ENCODE assay signal across 8 cellular contexts in the genomic region with DNA sequence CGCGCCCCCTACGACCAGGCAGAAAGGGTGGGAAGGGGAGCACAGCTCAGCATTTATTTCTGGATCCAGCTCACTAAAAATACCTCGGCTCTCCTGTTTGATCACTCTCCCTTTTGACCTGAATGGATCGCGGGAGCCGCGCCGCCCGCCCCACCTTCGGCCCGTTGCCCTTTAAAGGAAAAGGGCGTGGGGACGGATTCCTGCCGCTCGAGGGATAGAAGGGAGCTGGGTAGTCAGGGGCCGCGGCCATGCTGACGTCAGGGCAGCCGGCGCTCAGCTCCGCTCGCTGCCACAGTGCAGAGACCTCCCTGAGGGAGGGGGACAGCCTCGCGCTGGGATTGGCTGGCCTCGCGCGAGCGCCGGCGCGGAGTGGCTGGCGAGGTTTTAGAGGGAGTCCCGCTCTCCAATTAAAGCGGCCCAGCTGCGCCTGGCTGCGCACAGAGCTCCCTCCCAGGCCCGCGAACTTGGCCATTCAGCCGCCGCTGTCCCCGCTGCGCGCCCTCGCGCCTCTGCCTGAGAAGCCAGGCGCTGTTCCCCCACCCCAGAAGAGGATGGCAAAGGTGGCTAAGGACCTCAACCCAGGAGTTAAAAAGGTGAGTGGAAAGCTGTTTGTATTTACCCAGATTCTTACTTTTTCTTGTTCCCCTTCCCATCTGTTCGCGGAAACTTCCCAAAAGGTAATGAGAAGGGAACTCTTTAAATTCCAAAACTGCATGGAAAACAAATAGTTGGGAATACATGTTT. TPM values are rescaled to one million over a fixed set of nuclear protein-coding genes. Genes with fewer than 3 reads are reported as not detected.
DNase-seq lines count a peak whose midpoint lies in the region; ATAC-seq, FAIRE-seq and TF ChIP-seq lines count a peak whose summit lies in the region.

A gene with protein sequence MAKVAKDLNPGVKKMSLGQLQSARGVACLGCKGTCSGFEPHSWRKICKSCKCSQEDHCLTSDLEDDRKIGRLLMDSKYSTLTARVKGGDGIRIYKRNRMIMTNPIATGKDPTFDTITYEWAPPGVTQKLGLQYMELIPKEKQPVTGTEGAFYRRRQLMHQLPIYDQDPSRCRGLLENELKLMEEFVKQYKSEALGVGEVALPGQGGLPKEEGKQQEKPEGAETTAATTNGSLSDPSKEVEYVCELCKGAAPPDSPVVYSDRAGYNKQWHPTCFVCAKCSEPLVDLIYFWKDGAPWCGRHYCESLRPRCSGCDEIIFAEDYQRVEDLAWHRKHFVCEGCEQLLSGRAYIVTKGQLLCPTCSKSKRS (plus strand): TSS at position 436 of the 744 bp plus-strand sequence. CDS start 116 bp downstream, at position 552.

- no peak for FAIRE-seq in H54 (lab: Jason Lieb, UNC)

- H3K9me3 ChIP-seq in MG63 (no peaks in the 10 kb centered on the region), testis (no peaks in the 10 kb centered on the region)

- H3K4me3 Mint-ChIP-seq in activated naive CD8-positive, alpha-beta T cell treated with anti-CD3 and anti-CD28 coated beads, Interleukin-2, amount 50 U/mL, for 24 hours = peak within 1 kb of the TSS; percentile 70
- peak within 1 kb of the TSS; percentile 89 for H3K4me3 Mint-ChIP-seq in osteocyte (ENCODE audit: unreplicated experiment)

- H3K27ac ChIP-seq in testis = peak within 1 kb of the TSS; percentile 78 to 80

- H3K36me3 Mint-ChIP-seq in activated naive CD8-positive, alpha-beta T cell treated with anti-CD3 and anti-CD28 coated beads, Interleukin-2, amount 50 U/mL, for 24 hours (ENCODE audit: low read depth) = peaks cover 1% of the 10 kb centered on the region
- peaks cover 15% of the 10 kb centered on the region for H3K36me3 Mint-ChIP-seq in osteocyte (ENCODE audit: unreplicated experiment)

- DNase-seq in ELR (ENCODE audit: low read depth) = peak; percentile 92
- DNase-seq in H54 (ENCODE audit: insufficient read length, low spot score) = peak; percentile 81
- DNase-seq in MG63 = peak; percentile 93
- DNase-seq in SW 1271 (lab: John Stamatoyannopoulos, UW) = peak; percentile 90 to 97
- peak; percentile 76 for DNase-seq in activated naive CD8-positive, alpha-beta T cell treated with anti-CD3 and anti-CD28 coated beads, Interleukin-2, amount 50 U/mL, for 24 hours
- DNase-seq in head of caudate nucleus = peak; percentile 92 to 99 (median 97)
- DNase-seq in osteocyte (ENCODE audit: extremely low spot score, unreplicated experiment) = peak; percentile 98
- DNase-seq in testis = peak; percentile 97

- TF ChIP-seq CTCF in osteocyte (IDR thresholded peaks at IDR 0.05) (peak; percentile 25), testis (IDR thresholded peaks at IDR 0.05) (peak in 1 of 3 experiments; percentile 5)

- H3K27ac Mint-ChIP-seq in activated naive CD8-positive, alpha-beta T cell treated with anti-CD3 and anti-CD28 coated beads, Interleukin-2, amount 50 U/mL, for 24 hours = no peak within 1 kb of the TSS
- peak within 1 kb of the TSS; percentile 97 for H3K27ac Mint-ChIP-seq in osteocyte (ENCODE audit: unreplicated experiment)

- intact Hi-C loops in head of caudate nucleus (cut with DNase I) = loop anchor here (2.0 to 10.0 kb wide), 2 partner anchors 19 to 57 kb away; no protein-coding TSS in a partner anchor
- intact Hi-C loops in testis (cut with DNase I; ENCODE audit: low total_unique reads) = no loop called here

- ATAC-seq in activated naive CD8-positive, alpha-beta T cell treated with anti-CD3 and anti-CD28 coated beads, Interleukin-2, amount 50 U/mL, for 24 hours = peak; percentile 92

- WGBS in testis, 2 donors = 1 to 3% methylated on average over 43 to 48 of the region's 49 CpGs

- H3K4me3 ChIP-seq in MG63 (peak within 1 kb of the TSS; percentile 48), testis (peak within 1 kb of the TSS; percentile 42 to 59)

- H3K27me3 ChIP-seq in MG63 = no peaks in the 10 kb centered on the region
- H3K27me3 ChIP-seq in testis = no peaks in the 10 kb centered on the region

- TF ChIP-seq POLR2A in H54 (IDR thresholded peaks at IDR 0.05; ENCODE audit: low read depth, low read length) (peak; percentile 24; the same call in 1 of the 2 replicates), testis (IDR thresholded peaks at IDR 0.05) (no peak)

- H3K36me3 ChIP-seq in MG63 (no peaks in the 10 kb centered on the region), testis (ENCODE audit: low read depth, missing control alignments) (no peaks in the 10 kb centered on the region)

- peaks cover 52% of the 10 kb centered on the region for H3K4me1 ChIP-seq in testis

- peaks cover 28% of the 10 kb centered on the region for H3K27me3 Mint-ChIP-seq in activated naive CD8-positive, alpha-beta T cell treated with anti-CD3 and anti-CD28 coated beads, Interleukin-2, amount 50 U/mL, for 24 hours
- H3K27me3 Mint-ChIP-seq in osteocyte (ENCODE audit: unreplicated experiment) = no peaks in the 10 kb centered on the region

- H3K9me3 Mint-ChIP-seq in activated naive CD8-positive, alpha-beta T cell treated with anti-CD3 and anti-CD28 coated beads, Interleukin-2, amount 50 U/mL, for 24 hours = no peaks in the 10 kb centered on the region
- H3K9me3 Mint-ChIP-seq in osteocyte (ENCODE audit: unreplicated experiment) = no peaks in the 10 kb centered on the region

- peaks cover 33% of the 10 kb centered on the region for H3K4me1 Mint-ChIP-seq in activated naive CD8-positive, alpha-beta T cell treated with anti-CD3 and anti-CD28 coated beads, Interleukin-2, amount 50 U/mL, for 24 hours
- H3K4me1 Mint-ChIP-seq in osteocyte (ENCODE audit: unreplicated experiment) = peaks cover 69% of the 10 kb centered on the region

RNA-seq across cellular contexts. Expression of the gene that starts here (rescaled TPM):
- total RNA-seq in MG63 (2014; rRNA removed; shearing (Covaris generic); ENCODE audit: low replicate concordance) = 2.6 and 3.4 TPM in 2 replicates
- 135 and 136 TPM in 2 replicates for total RNA-seq in osteocyte
- total RNA-seq in testis = 100 to 1,000 TPM in 1 of 2 donors, 10 to 100 TPM in 1; 47.9 to 103 TPM
- polyA plus RNA-seq in testis (ENCODE audit: insufficient read depth, low read depth, low replicate concordance) = 53.3 TPM

Comparison
In these comparisons a context has a peak if more than half of its experiments do, and no peak if none do; other contexts are left out.
1. Peak in every context shown above with its lines: DNase-seq, ATAC-seq, H3K4me3 ChIP-seq and H3K27ac ChIP-seq.
2. RNA of the gene that starts here (total RNA-seq): 135 to 136 TPM in osteocyte and 47.9 to 103 TPM in testis; 2.6 to 3.4 TPM in MG63; every median in the first group is over 10 times any median in the second.